Comparison of ENCODE assay signal across 8 cellular contexts in genomic region chr1:157193702-157194391, GRCh38. TPM values are rescaled to one million over a fixed set of nuclear protein-coding genes. Genes with fewer than 3 reads are reported as not detected.
DNase-seq lines count a peak whose midpoint lies in the region; ATAC-seq and TF ChIP-seq lines count a peak whose summit lies in the region.

No MANE protein-coding gene starts in this region.

- no peak overlapping the region for H3K27ac ChIP-seq in prostate gland

- H3K36me3 ChIP-seq in NT2/D1 (ENCODE audit: insufficient read depth, insufficient read length, low read length) (no peaks in the 10 kb centered on the region), prostate gland (no peaks in the 10 kb centered on the region)

- no peak overlapping the region for H3K4me3 ChIP-seq in NT2/D1 (ENCODE audit: insufficient read length, low read depth)
- H3K4me3 ChIP-seq in prostate gland: no peak overlapping the region

- WGBS in prostate gland: 47% methylated on average over 20 of the region's 20 CpGs

- H3K9ac ChIP-seq in NT2/D1 (ENCODE audit: insufficient read length, low read depth): peak overlapping the region; percentile 15

- H3K4me1 ChIP-seq in NT2/D1 (ENCODE audit: insufficient read depth, insufficient read length) (peaks cover 3% of the 10 kb centered on the region), prostate gland (replicated peaks) (no peaks in the 10 kb centered on the region)

- peak; percentile 16 to 49 (median 46) for TF ChIP-seq CTCF in prostate gland (IDR thresholded peaks at IDR 0.05)

- H3K9me3 ChIP-seq in NT2/D1 (ENCODE audit: insufficient read depth, low read length): no peaks in the 10 kb centered on the region
- H3K9me3 ChIP-seq in prostate gland: no peaks in the 10 kb centered on the region

- TF ChIP-seq POLR2A in prostate gland (IDR thresholded peaks at IDR 0.05): no peak

- DNase-seq in DMS 273 (lab: John Stamatoyannopoulos, UW; ENCODE audit: unreplicated experiment) (peak; percentile 86), HUDEP-2 (lab: John Stamatoyannopoulos, UW; ENCODE audit: unreplicated experiment in 76 of 76) (peak in 54 of 76 experiments; percentile 3 to 66 (median 30)), NT2/D1 (ENCODE audit: low read depth, low spot score) (peak; percentile 88), activated T-cell treated with anti-CD3 and anti-CD28 coated beads for 48 hours (ENCODE audit: low read depth) (peak; percentile 61), foreskin melanocyte (peak; percentile 29), prostate gland (ENCODE audit: low spot score) (peak; percentile 37), DMS79 treated with DMSO at 0.1 percent for 48 hours (lab: John Stamatoyannopoulos, UW) (no peak)

- H3K27me3 ChIP-seq in NT2/D1 (ENCODE audit: insufficient read depth, insufficient read length) (no peaks in the 10 kb centered on the region), prostate gland (replicated peaks; ENCODE audit: insufficient read depth) (no peaks in the 10 kb centered on the region)

- intact Hi-C loops in prostate gland (cut with DNase I): no loop called here

- no peak for ATAC-seq in GM18870 (IDR thresholded peaks at IDR 0.05; ENCODE audit: unreplicated experiment)

RNA-seq across cellular contexts. Expression of gene ETV3, which starts 55.7 kb away (rescaled TPM):
- total RNA-seq in prostate gland: 10 to 100 TPM; 23.4 to 33.3 TPM
